13 cellular contexts compared by ENCODE assay signal in genomic region chr1:168092566-168093355, GRCh38. TPM values are rescaled to one million over a fixed set of nuclear protein-coding genes. Genes with fewer than 3 reads are reported as not detected.
A peak's percentile ranks its signal among the peaks of the same experiment; 100 is the strongest.
DNase-seq lines count a peak whose midpoint lies in the region; ATAC-seq, FAIRE-seq and TF ChIP-seq lines count a peak whose summit lies in the region.
"Had no signal": no experiment of that assay in that cellular context is flagged by ENCODE, and none has a peak within 500 bp of the region (broad histone marks: within the 10 kb centered on the region; RNA-seq: fewer than 3 reads in every experiment).

No MANE protein-coding gene starts in this region.

- H3K4me1 Mint-ChIP-seq in activated CD4-positive, alpha-beta T cell treated with anti-CD3 and anti-CD28 coated beads for 36 hours: no peaks in the 10 kb centered on the region

- no peaks in the 10 kb centered on the region for H3K36me3 ChIP-seq in small intestine (ENCODE audit: control insufficient read depth in 2 of 2, insufficient read depth in 2 of 2, low read length in 2 of 2)

- H3K4me3 Mint-ChIP-seq in activated CD4-positive, alpha-beta T cell treated with anti-CD3 and anti-CD28 coated beads for 36 hours: no peak overlapping the region
- H3K4me3 Mint-ChIP-seq: activated naive CD8-positive, alpha-beta T cell; T-helper 1 cell treated with Interleukin-12 subunit alpha and Interleukin-12 subunit beta and Interleukin-4 antibody, amounts not matched to agents 30 μg/mL and 1 μg/mL, for 36 hours had no signal

- WGBS in small intestine, 3 donors: 75 to 82% (median 79%) methylated on average over 16 of the region's 16 CpGs

- ATAC-seq in activated CD4-positive, alpha-beta T cell treated with anti-CD3 and anti-CD28 coated beads for 36 hours: no peak
- ATAC-seq in GM19452 (IDR thresholded peaks at IDR 0.05; ENCODE audit: unreplicated experiment): no peak

- H3K9me3 ChIP-seq in small intestine (ENCODE audit: control insufficient read depth, low read depth): no peaks in the 10 kb centered on the region

- peaks cover 3% of the 10 kb centered on the region for H3K27me3 Mint-ChIP-seq in activated CD4-positive, alpha-beta T cell treated with anti-CD3 and anti-CD28 coated beads for 36 hours

- H3K4me3 ChIP-seq in fibroblast of villous mesenchyme (ENCODE audit: low read depth, low read length) (no peak overlapping the region), small intestine (ENCODE audit: low read depth in 1 of 2, low read length in 2 of 2) (no peak overlapping the region)

- POLR2A ChIA-PET in activated CD4-positive, alpha-beta T cell treated with anti-CD3 and anti-CD28 coated beads for 36 hours (lab: Charles Lee): no interaction called here

- no peak overlapping the region for H3K27ac ChIP-seq in small intestine (ENCODE audit: low read depth in 1 of 2, low read length in 1 of 2)

- DNase-seq in NCI-H748 (lab: John Stamatoyannopoulos, UW; ENCODE audit: unreplicated experiment): peak; percentile 23
- DNase-seq in NCI-H748 treated with DMSO at 0.1 percent for 48 hours (lab: John Stamatoyannopoulos, UW): no peak
- DNase-seq in RKO (ENCODE audit: low spot score): peak; percentile 21
- DNase-seq in fibroblast of villous mesenchyme (ENCODE audit: low read depth): peak; percentile 40
- peak; percentile 13 for DNase-seq in small intestine
- no peak for DNase-seq in activated CD4-positive, alpha-beta T cell treated with anti-CD3 and anti-CD28 coated beads for 36 hours
- DNase-seq in NCI-H2227 treated with DMSO at 0.1 percent for 48 hours (lab: John Stamatoyannopoulos, UW): no peak
- DNase-seq: COR-L47; stimulated activated CD4-positive, alpha-beta T cell treated with anti-CD3 and anti-CD28 coated beads, Interleukin-4, amount 100 ng/mL, for 1 hour had no signal

- H3K9me3 Mint-ChIP-seq in activated CD4-positive, alpha-beta T cell treated with anti-CD3 and anti-CD28 coated beads for 36 hours (ENCODE audit: low read depth): no peaks in the 10 kb centered on the region
- H3K9me3 Mint-ChIP-seq: T-helper 1 cell treated with Interleukin-12 subunit alpha and Interleukin-12 subunit beta and Interleukin-4 antibody, amounts not matched to agents 30 μg/mL and 1 μg/mL, for 36 hours had no signal

- CTCF ChIA-PET in activated CD4-positive, alpha-beta T cell treated with anti-CD3 and anti-CD28 coated beads for 36 hours (lab: Charles Lee): interaction anchor here (5.4 kb wide), 1 partner anchor 10 kb away, joined by 41 read pairs; no protein-coding TSS in a partner anchor

- H3K27me3 ChIP-seq in small intestine (ENCODE audit: control insufficient read depth in 2 of 2, insufficient read depth in 2 of 2, low read length in 2 of 2): no peaks in the 10 kb centered on the region

- no peaks in the 10 kb centered on the region for H3K4me1 ChIP-seq in small intestine (ENCODE audit: control insufficient read depth in 2 of 2, insufficient read depth in 1 of 2, low read depth in 1 of 2, low read length in 1 of 2)

- intact Hi-C loops in activated CD4-positive, alpha-beta T cell treated with anti-CD3 and anti-CD28 coated beads for 36 hours (cut with DNase I, micrococcal nuclease): no loop called here

- peak; percentile 41 for TF ChIP-seq CTCF in fibroblast of villous mesenchyme (IDR thresholded peaks at IDR 0.05; ENCODE audit: insufficient read depth, low read depth, low read length)

- no peak overlapping the region for H3K27ac Mint-ChIP-seq in activated CD4-positive, alpha-beta T cell treated with anti-CD3 and anti-CD28 coated beads for 36 hours
- H3K27ac Mint-ChIP-seq: activated naive CD8-positive, alpha-beta T cell; T-helper 1 cell treated with Interleukin-12 subunit alpha and Interleukin-12 subunit beta and Interleukin-4 antibody, amounts not matched to agents 30 μg/mL and 1 μg/mL, for 36 hours had no signal

- H3K36me3 Mint-ChIP-seq in activated CD4-positive, alpha-beta T cell treated with anti-CD3 and anti-CD28 coated beads for 36 hours (ENCODE audit: low read depth): no peaks in the 10 kb centered on the region
- H3K36me3 Mint-ChIP-seq: activated naive CD8-positive, alpha-beta T cell had no signal

- no peak for FAIRE-seq in small intestine (lab: Jason Lieb, UNC)
- FAIRE-seq: islet of Langerhans had no signal

RNA-seq across cellular contexts. Expression of gene GPR161, which starts 44.0 kb away (rescaled TPM):
- total RNA-seq in fibroblast of villous mesenchyme: 11.3 and 13.0 TPM in 2 replicates
- polyA plus RNA-seq in small intestine: 1 to 10 TPM in 1 of 3 donors, under 1 TPM in 2; under 0.01 to 3.3 (median 0.54) TPM
- total RNA-seq in activated CD4-positive, alpha-beta T cell treated with anti-CD3 and anti-CD28 coated beads for 36 hours: under 1 TPM; 0.42 to 0.59 TPM

Comparison
In these comparisons a context has a peak if more than half of its experiments do, and no peak if none do; other contexts are left out.
1. DNase-seq: peak in NCI-H748 (single experiment), RKO (single experiment), fibroblast of villous mesenchyme (single experiment) and small intestine (single experiment); none in NCI-H748 treated with DMSO at 0.1 percent for 48 hours (single experiment), activated CD4-positive, alpha-beta T cell treated with anti-CD3 and anti-CD28 coated beads for 36 hours (single experiment) and NCI-H2227 treated with DMSO at 0.1 percent for 48 hours (single experiment).